8 cellular contexts compared by ENCODE assay signal in the genomic region with DNA sequence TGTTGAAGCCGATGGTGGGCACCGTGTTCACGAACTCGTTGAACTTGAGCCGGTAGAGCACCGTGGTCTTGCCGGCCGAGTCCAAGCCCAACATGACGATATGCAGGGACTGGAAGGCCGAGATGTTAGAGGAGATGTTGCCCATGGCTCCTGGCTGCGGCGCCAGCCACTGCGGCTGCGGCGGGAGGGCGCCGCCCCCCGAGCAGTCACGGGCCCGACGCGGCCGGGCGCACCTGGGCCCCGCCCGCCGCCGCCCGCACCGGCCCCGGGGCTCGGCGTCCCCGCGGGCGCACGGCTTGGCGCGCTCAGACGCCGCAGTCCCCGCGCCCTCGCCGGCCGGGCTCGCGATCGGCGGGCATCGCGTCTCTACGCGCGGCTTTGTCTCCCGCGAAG. TPM values are rescaled to one million over a fixed set of nuclear protein-coding genes. Genes with fewer than 3 reads are reported as not detected.
DNase-seq lines count a peak whose midpoint lies in the region; ATAC-seq and TF ChIP-seq lines count a peak whose summit lies in the region.

No MANE protein-coding gene starts in this region.

- H3K27me3 ChIP-seq in right lobe of liver = no peaks in the 10 kb centered on the region
- peaks cover 29% of the 10 kb centered on the region for H3K27me3 ChIP-seq in transverse colon

- H3K9me3 Mint-ChIP-seq in T-cell (no peaks in the 10 kb centered on the region), chondrocyte (ENCODE audit: low read depth) (no peaks in the 10 kb centered on the region)

- POLR2A ChIA-PET in T-cell (lab: Charles Lee) = interaction anchor here (0.6 to 3.2 kb wide), 19 partner anchors 13 to 532 kb away, joined by 3 to 53 read pairs (median 4); no protein-coding TSS in a partner anchor

- H3K9me3 ChIP-seq in right lobe of liver (no peaks in the 10 kb centered on the region), transverse colon (no peaks in the 10 kb centered on the region)

- no CpG with 5 or more reads among the region's 57 CpGs for WGBS in right lobe of liver (ENCODE audit: insufficient coverage, low coverage, low lambda C conversion rate, missing lambda C conversion rate)
- WGBS in transverse colon (ENCODE audit: low coverage in 1 of 2), 2 donors = 0% methylated on average over 51 of the region's 57 CpGs; no CpG with 5 or more reads in 1 of the 2 donors

- no peak for TF ChIP-seq EP300 in transverse colon (IDR thresholded peaks at IDR 0.05; ENCODE audit: low read depth)

- H3K4me1 Mint-ChIP-seq in T-cell = peaks cover 38 to 51% (median 40%) of the 10 kb centered on the region in 3 donors
- peaks cover 37% of the 10 kb centered on the region for H3K4me1 Mint-ChIP-seq in chondrocyte (ENCODE audit: low read depth)

- TF ChIP-seq CTCF in C4-2B (conservative IDR thresholded peaks at IDR 0.05) (peak; percentile 30), chondrocyte (IDR thresholded peaks at IDR 0.05) (no peak), right lobe of liver (IDR thresholded peaks at IDR 0.05) (no peak), transverse colon (IDR thresholded peaks at IDR 0.05) (no peak)

- H3K27me3 Mint-ChIP-seq in T-cell (peaks cover 0 to 1% of the 10 kb centered on the region in 2 donors), chondrocyte (ENCODE audit: low read depth) (no peaks in the 10 kb centered on the region)

- DNase-seq in T-cell (peak in 25 of 34 experiments; percentile 13 to 69 (median 44)), chondrocyte (ENCODE audit: low spot score) (no peak), right lobe of liver (no peak), transverse colon (peak; percentile 44), AML-193 (lab: John Stamatoyannopoulos, UW) (no peak)

- H3K4me1 ChIP-seq in right lobe of liver (peaks cover 0 to 12% (median under 1%) of the 10 kb centered on the region in 4 donors), transverse colon (peaks cover 6 to 18% (median 15%) of the 10 kb centered on the region in 4 donors)

- peaks cover 35% of the 10 kb centered on the region for H3K36me3 Mint-ChIP-seq in T-cell
- peaks cover 25% of the 10 kb centered on the region for H3K36me3 Mint-ChIP-seq in chondrocyte (ENCODE audit: low read depth)

- H3K27ac ChIP-seq in C4-2B (peak overlapping the region; percentile 39), right lobe of liver (peak overlapping the region; percentile 4 to 65 (median 59)), transverse colon (peak overlapping the region; percentile 84 to 87 (median 86))

- in situ Hi-C loops in transverse colon (cut with MboI; ENCODE audit: low pct_ligation_motif_present in 1 of 4, low pct_unique_long_range_greater_than_20kb in 1 of 4, low sequenced_read_pairs in 3 of 4) = loop anchor here in 3 of 4 donors (5.0 to 25.0 kb wide), 4 partner anchors 209 to 509 kb away; no protein-coding TSS in a partner anchor

- H3K4me3 Mint-ChIP-seq in T-cell = peak overlapping the region; percentile 95 to 99 (median 99)
- peak overlapping the region; percentile 97 for H3K4me3 Mint-ChIP-seq in chondrocyte (ENCODE audit: unreplicated experiment)

- CTCF ChIA-PET in T-cell (lab: Charles Lee) = interaction anchor here (1.2 to 3.5 kb wide), 5 partner anchors 42 to 207 kb away, joined by 3 to 14 read pairs (median 6); no protein-coding TSS in a partner anchor

- H3K36me3 ChIP-seq in right lobe of liver (no peaks in the 10 kb centered on the region), transverse colon (no peaks in the 10 kb centered on the region)

- H3K27ac Mint-ChIP-seq in T-cell = peak overlapping the region; percentile 98 to 99
- H3K27ac Mint-ChIP-seq in chondrocyte (ENCODE audit: unreplicated experiment) = peak overlapping the region; percentile 86

- intact Hi-C loops in right lobe of liver (cut with DNase I) = no loop called here
- intact Hi-C loops in transverse colon (cut with DNase I; ENCODE audit: low total_unique reads) = loop anchor here (5.0 kb wide), 1 partner anchor 204 kb away; no protein-coding TSS in a partner anchor

- ATAC-seq in GM19438 (IDR thresholded peaks at IDR 0.05; ENCODE audit: low read depth, unreplicated experiment) (peak; percentile 43), HG03457 (IDR thresholded peaks at IDR 0.05; ENCODE audit: unreplicated experiment) (peak; percentile 28), T-cell (replicated peaks in 1 of 4) (peak; percentile 47 to 66 (median 63)), right lobe of liver (peak; percentile 38 to 52 (median 44))

- no peak for TF ChIP-seq POLR2A in right lobe of liver (IDR thresholded peaks at IDR 0.05)
- peak; percentile 41 for TF ChIP-seq POLR2A in transverse colon (IDR thresholded peaks at IDR 0.05)

- peak overlapping the region; percentile 50 to 68 (median 58) for H3K4me3 ChIP-seq in right lobe of liver
- peak overlapping the region; percentile 62 to 74 (median 64) for H3K4me3 ChIP-seq in transverse colon

RNA-seq across cellular contexts. Expression of gene ARL4C, which starts 0.4 kb away (rescaled TPM):
- total RNA-seq in T-cell (100 to 1,000 TPM; 209 to 424 (median 294) TPM), chondrocyte (16.4 to 129 TPM (median 127 TPM) in 3 replicates), right lobe of liver (1 to 10 TPM; 1.4 to 9.4 (median 2.5) TPM), transverse colon (10 to 100 TPM in 1 of 4 donors, 1 to 10 TPM in 3; 3.8 to 11.9 (median 5.3) TPM)

Comparison
In these comparisons a context has a peak if more than half of its experiments do, and no peak if none do; other contexts are left out.
1. DNase-seq: peak in T-cell (25 of 34) and transverse colon (single experiment); none in chondrocyte (single experiment), right lobe of liver (0 of 3) and AML-193 (0 of 2).
2. Peak in every context shown above with its lines, with median percentiles within 50 percentile points of each other: H3K27ac ChIP-seq and ATAC-seq.